ENCODE assay signal across 19 cellular contexts in genomic region chr3:120673116-120673515, GRCh38. TPM values are rescaled to one million over a fixed set of nuclear protein-coding genes. Genes with fewer than 3 reads are reported as not detected.
DNase-seq lines count a peak whose midpoint lies in the region; FAIRE-seq and TF ChIP-seq lines count a peak whose summit lies in the region.
"Had no signal": no experiment of that assay in that cellular context is flagged by ENCODE, and none has a peak within 500 bp of the region (broad histone marks: within the 10 kb centered on the region; RNA-seq: fewer than 3 reads in every experiment).

No MANE protein-coding gene starts in this region.

- H3K27ac ChIP-seq in A673 (ENCODE audit: low read depth, low read length, poor library complexity, severe bottlenecking) = no peak overlapping the region
- no peak overlapping the region for H3K27ac ChIP-seq in mesendoderm (ENCODE audit: low read depth, low read length)
- H3K27ac ChIP-seq: GM23248, Peyer's patch had no signal

- peaks cover 36% of the 10 kb centered on the region for H3K4me1 Mint-ChIP-seq in brain

- H3K23ac ChIP-seq in mesendoderm (ENCODE audit: low read length) = no peak overlapping the region

- no peak for FAIRE-seq in urothelium cell line (lab: Jason Lieb, UNC)
- FAIRE-seq: HepG2 had no signal

- no peak overlapping the region for H3K56ac ChIP-seq in mesendoderm (ENCODE audit: low read length)

- no peak overlapping the region for H2AK5ac ChIP-seq in mesendoderm (ENCODE audit: low read length)

- H3K4me3 ChIP-seq in A673 (ENCODE audit: low read depth, low read length, poor library complexity, severe bottlenecking) = no peak overlapping the region
- no peak overlapping the region for H3K4me3 ChIP-seq in mesendoderm (ENCODE audit: low read length)
- H3K4me3 ChIP-seq: GM23248, MG63, Peyer's patch had no signal

- H4K8ac ChIP-seq in mesendoderm (ENCODE audit: low read depth, low read length) = no peak overlapping the region

- H3K36me3 Mint-ChIP-seq in brain = no peaks in the 10 kb centered on the region

- H3K9ac ChIP-seq in mesendoderm (ENCODE audit: low read length) = no peak overlapping the region
- H3K9ac ChIP-seq: GM23248 had no signal

- H3K36me3 ChIP-seq in A673 (ENCODE audit: insufficient read depth, low read length, poor library complexity, severe bottlenecking) = no peaks in the 10 kb centered on the region
- H3K36me3 ChIP-seq in mesendoderm (ENCODE audit: control insufficient read depth, insufficient read depth, low read length) = no peaks in the 10 kb centered on the region
- H3K36me3 ChIP-seq: MG63 had no signal

- peak overlapping the region; percentile 44 to 93 (median 74) for H3K27ac Mint-ChIP-seq in brain
- H3K27ac Mint-ChIP-seq: CD4-positive, alpha-beta T cell had no signal

- POLR2A ChIA-PET in A673 (lab: Charles Lee; ENCODE audit: low non-redundant PET) = interaction anchor here (0.6 kb wide), 1 partner anchor 58 kb away, joined by 7 read pairs; no protein-coding TSS in a partner anchor

- H3K79me2 ChIP-seq in mesendoderm (ENCODE audit: control insufficient read depth, insufficient read depth, low read length) = no peaks in the 10 kb centered on the region

- TF ChIP-seq CTCF in A673 (conservative IDR thresholded peaks at IDR 0.05; ENCODE audit: low read depth, low read length) (no peak), brain (conservative IDR thresholded peaks at IDR 0.05) (no peak)

- H3K27me3 ChIP-seq in A673 (replicated peaks; ENCODE audit: insufficient read depth, low read depth, low read length, poor library complexity) (no peaks in the 10 kb centered on the region), mesendoderm (ENCODE audit: insufficient read depth, low read length, poor library complexity) (no peaks in the 10 kb centered on the region)
- H3K27me3 ChIP-seq: MG63, Peyer's patch had no signal

- H2BK15ac ChIP-seq in mesendoderm (replicated peaks; ENCODE audit: low read depth) = no peak overlapping the region

- CTCF ChIA-PET in A673 (lab: Charles Lee) = no interaction called here

- peaks cover 0 to 4% (median 0%) of the 10 kb centered on the region in 5 experiments for H3K9me3 Mint-ChIP-seq in brain

- H3K4me2 ChIP-seq in mesendoderm (ENCODE audit: low read length) = no peak overlapping the region

- no CpG with 5 or more reads among the region's 2 CpGs for WGBS in mesendoderm (ENCODE audit: extremely low coverage, insufficient coverage, low lambda C conversion rate)

- H3K4ac ChIP-seq in mesendoderm (ENCODE audit: low read depth, low read length) = no peak overlapping the region

- peak overlapping the region; percentile 75 for H3K18ac ChIP-seq in mesendoderm (ENCODE audit: low read length)

- intact Hi-C loops in A673 (cut with micrococcal nuclease; ENCODE audit: unreplicated experiment) = no loop called here

- H3K4me3 Mint-ChIP-seq in brain = peak overlapping the region in 2 of 5 experiments; percentile 30 to 31
- H3K4me3 Mint-ChIP-seq: CD4-positive, alpha-beta T cell had no signal

- H3K4me1 ChIP-seq in A673 (ENCODE audit: insufficient read depth, low read length, poor library complexity, severe bottlenecking) (peaks cover 11% of the 10 kb centered on the region), mesendoderm (ENCODE audit: control insufficient read depth, low read depth, low read length) (no peaks in the 10 kb centered on the region)

- H2BK120ac ChIP-seq in mesendoderm (ENCODE audit: low read depth, low read length) = peak overlapping the region; percentile 28

- H4K5ac ChIP-seq in mesendoderm (ENCODE audit: low read length) = no peak overlapping the region

- H3K9me3 ChIP-seq in A673 (ENCODE audit: low read depth, low read length, poor library complexity, severe bottlenecking) = no peaks in the 10 kb centered on the region
- H3K9me3 ChIP-seq: MG63 had no signal

- no TSS peak for BruUV-seq in A673 (replicated peaks; lab: Mats Ljungman, UMichigan)

- DNase-seq in A673 (ENCODE audit: low spot score) (peak; percentile 75), DMS 273 (lab: John Stamatoyannopoulos, UW; ENCODE audit: unreplicated experiment) (peak; percentile 87), mesendoderm (no peak), NCI-H748 (lab: John Stamatoyannopoulos, UW; ENCODE audit: unreplicated experiment) (no peak), NCI-H345 (lab: John Stamatoyannopoulos, UW) (no peak), urothelium cell line (ENCODE audit: low spot score) (no peak), islet precursor cell (no peak)
- DNase-seq: AML-193; CD4-positive, alpha-beta T cell; GM23248; MG63; NCI-H1092 treated with DMSO at 0.1 percent for 48 hours; NCI-H1930; NCI-H748 treated with DMSO at 0.1 percent for 48 hours; Peyer's patch; Right ventricle myocardium superior had no signal

- H3K79me1 ChIP-seq in mesendoderm (ENCODE audit: low read length) = no peaks in the 10 kb centered on the region

- peaks cover 6% of the 10 kb centered on the region for H3K27me3 Mint-ChIP-seq in brain
- H3K27me3 Mint-ChIP-seq: CD4-positive, alpha-beta T cell had no signal

- no peak overlapping the region for H2BK5ac ChIP-seq in mesendoderm (ENCODE audit: low read length)

RNA-seq across cellular contexts. Expression of gene HGD, which starts 8.9 kb away (rescaled TPM):
- 0.28 and 0.42 TPM in 2 replicates for total RNA-seq in A673 (2021)
- polyA plus RNA-seq in brain (ENCODE audit: insufficient read depth, low read depth, low replicate concordance) = not detected
- polyA plus RNA-seq in mesendoderm (2013, experiment 1 of 2) = not detected
- not detected for polyA plus RNA-seq in mesendoderm (2013, experiment 2 of 2)
- total RNA-seq: Daoy, GM23248, Right ventricle myocardium superior had no signal
- polyA plus RNA-seq: GM23248 had no signal

Comparison
In these comparisons a context has a peak if more than half of its experiments do, and no peak if none do; other contexts are left out.
1. DNase-seq: peak in A673 (single experiment) and DMS 273 (single experiment); none in mesendoderm (single experiment), NCI-H748 (single experiment), NCI-H345 (single experiment), urothelium cell line (single experiment) and islet precursor cell (single experiment).